ENCODE assay signal across 21 cellular contexts in genomic region chr11:13029872-13030271, GRCh38. TPM values are rescaled to one million over a fixed set of nuclear protein-coding genes. Genes with fewer than 3 reads are reported as not detected.
A peak's percentile ranks its signal among the peaks of the same experiment; 100 is the strongest.
DNase-seq lines count a peak whose midpoint lies in the region; ATAC-seq and TF ChIP-seq lines count a peak whose summit lies in the region.
"Had no signal": no experiment of that assay in that cellular context is flagged by ENCODE, and none has a peak within 500 bp of the region (broad histone marks: within the 10 kb centered on the region; RNA-seq: fewer than 3 reads in every experiment).

No MANE protein-coding gene starts in this region.

- TF ChIP-seq POLR2A in esophagus muscularis mucosa (IDR thresholded peaks at IDR 0.05; ENCODE audit: low read depth) = no peak

- no peak for TF ChIP-seq EP300 in esophagus muscularis mucosa (IDR thresholded peaks at IDR 0.05)

- WGBS in esophagus muscularis mucosa = 90% methylated on average over 3 of the region's 3 CpGs

- H3K27ac ChIP-seq in VCaP = peak overlapping the region; percentile 63; the same call in 1 of the 2 replicates
- no peak overlapping the region for H3K27ac ChIP-seq in esophagus muscularis mucosa (replicated peaks in 1 of 4)
- H3K27ac ChIP-seq: BLaER1 had no signal

- DNase-seq in esophagus muscularis mucosa (ENCODE audit: extremely low spot score) (peak; percentile 77), amygdala (lab: John Stamatoyannopoulos, UW) (no peak)
- no peak for DNase-seq in stimulated activated CD4-positive, alpha-beta T cell treated with anti-CD3 and anti-CD28 coated beads, Interleukin-1b, Interleukin-23, amount 100 ng/mL, for 48 hours
- DNase-seq: 8988T; ACHN; BE2C; C1 segment of cervical spinal cord; Caco-2; Calu3; CD4-positive, alpha-beta T cell; CD8-positive, alpha-beta T cell; DMS53; DMS79; DND-41; EL; GDM1 had no signal

- H3K4me3 ChIP-seq in esophagus muscularis mucosa = no peak overlapping the region
- H3K4me3 ChIP-seq: BLaER1, GM12878 had no signal

- H3K27me3 ChIP-seq in esophagus muscularis mucosa = peaks cover 0 to 17% (median 0%) of the 10 kb centered on the region in 4 donors
- H3K27me3 ChIP-seq: BE2C, BLaER1 had no signal

- H3K9me3 ChIP-seq in esophagus muscularis mucosa = no peaks in the 10 kb centered on the region
- H3K9me3 ChIP-seq: BE2C, BLaER1, Caco-2 had no signal

- no peaks in the 10 kb centered on the region for H3K36me3 ChIP-seq in esophagus muscularis mucosa
- H3K36me3 ChIP-seq: BE2C, BLaER1 had no signal

- H3K4me1 ChIP-seq in esophagus muscularis mucosa = peaks cover 0 to 4% (median 2%) of the 10 kb centered on the region in 4 donors
- H3K4me1 ChIP-seq: BE2C, BLaER1, Caco-2 had no signal

- ATAC-seq in HG02981 (IDR thresholded peaks at IDR 0.05; ENCODE audit: unreplicated experiment) = no peak
- ATAC-seq: CD8-positive, alpha-beta T cell; GM12878 had no signal

- TF ChIP-seq CTCF in VCaP (conservative IDR thresholded peaks at IDR 0.05) = no peak
- TF ChIP-seq CTCF in esophagus muscularis mucosa (IDR thresholded peaks at IDR 0.05) = no peak

- intact Hi-C loops in esophagus muscularis mucosa (cut with DNase I) = no loop called here

RNA-seq across cellular contexts. Expression of gene RASSF10, which starts 20.8 kb away (rescaled TPM):
- total RNA-seq in esophagus muscularis mucosa = under 1 TPM in 3 of 4 donors, not detected in 1; 0.17 to 0.57 (median 0.19) TPM
- total RNA-seq: CD4-positive, alpha-beta T cell; CD8-positive, alpha-beta T cell; G401 had no signal
